Comparison of ENCODE assay signal across 20 cellular contexts in the genomic region with DNA sequence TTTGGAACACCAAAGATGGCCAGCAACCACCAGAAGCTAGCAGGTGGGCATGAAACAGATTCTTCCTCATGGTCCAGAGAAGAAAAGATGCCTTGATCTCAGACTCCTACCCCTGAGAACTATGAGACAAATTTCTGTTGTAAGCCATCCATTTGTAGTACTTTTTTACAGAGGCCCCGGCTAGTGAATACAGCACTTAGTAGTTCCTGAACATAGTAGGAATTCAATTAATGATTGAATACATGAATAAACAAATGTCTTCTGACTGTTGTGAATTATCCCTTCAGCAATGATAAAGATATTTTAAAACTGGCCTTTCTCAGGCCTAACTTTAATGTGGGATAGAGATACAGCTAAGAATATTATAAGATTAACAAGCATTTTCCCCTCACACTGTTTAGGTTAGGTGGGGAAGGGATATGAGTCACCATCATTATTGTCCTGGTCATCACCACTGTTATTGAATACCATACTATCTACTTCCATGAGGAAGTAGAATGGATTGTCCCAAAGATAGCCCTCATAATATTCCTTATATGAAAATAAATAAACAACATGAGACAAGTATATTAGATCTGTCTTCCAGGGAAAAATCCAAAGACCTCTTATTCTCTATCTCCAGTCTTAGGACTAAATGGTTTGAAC. TPM values are rescaled to one million over a fixed set of nuclear protein-coding genes. Genes with fewer than 3 reads are reported as not detected.
DNase-seq lines count a peak whose midpoint lies in the region; ATAC-seq, FAIRE-seq and TF ChIP-seq lines count a peak whose summit lies in the region.
"Had no signal": no experiment of that assay in that cellular context is flagged by ENCODE, and none has a peak within 500 bp of the region (broad histone marks: within the 10 kb centered on the region; RNA-seq: fewer than 3 reads in every experiment).

No MANE protein-coding gene starts in this region.

- H3K36me3 ChIP-seq in endothelial cell of umbilical vein (ENCODE audit: control insufficient read depth in 2 of 2, extremely low read depth in 1 of 2, insufficient read depth in 2 of 2, low read length in 2 of 2): no peaks in the 10 kb centered on the region
- no peaks in the 10 kb centered on the region for H3K36me3 ChIP-seq in osteoblast (ENCODE audit: insufficient read depth, low read length)
- H3K36me3 ChIP-seq: BLaER1 treated with 17β-estradiol and CSF1 and Interleukin-3, amounts not matched to agents 10 nM and 100 nM; esophagus muscularis mucosa; left lung; ovary had no signal

- H3K27ac ChIP-seq in endothelial cell of umbilical vein (ENCODE audit: insufficient read depth, low read depth, low read length) (peak overlapping the region; percentile 21), osteoblast (ENCODE audit: low read depth, low read length) (no peak overlapping the region)
- H3K27ac ChIP-seq: BLaER1 treated with 17β-estradiol and CSF1 and Interleukin-3, amounts not matched to agents 10 nM and 100 nM; esophagus muscularis mucosa; left lung; ovary had no signal

- no TSS peak for BruUV-seq in endothelial cell of umbilical vein (replicated peaks; lab: Mats Ljungman, UMichigan)

- H3K4me3 Mint-ChIP-seq in nephron progenitor cell: no peak overlapping the region
- H3K4me3 Mint-ChIP-seq: T-helper 2 cell treated with Interferon-gamma antibody and Interleukin-4, amounts not matched to agents 5 μg/mL and 100 μg/mL, for 36 hours had no signal

- no peak overlapping the region for H3K27ac Mint-ChIP-seq in nephron progenitor cell
- H3K27ac Mint-ChIP-seq: T-helper 2 cell treated with Interferon-gamma antibody and Interleukin-4, amounts not matched to agents 5 μg/mL and 100 μg/mL, for 36 hours had no signal

- no peaks in the 10 kb centered on the region for H3K27me3 Mint-ChIP-seq in nephron progenitor cell (ENCODE audit: low read depth, poor library complexity)

- no peak for FAIRE-seq in endothelial cell of umbilical vein (lab: Jason Lieb, UNC)
- no peak for FAIRE-seq in RCC 7860 (lab: Jason Lieb, UNC)

- H3K36me3 Mint-ChIP-seq in nephron progenitor cell (ENCODE audit: low read depth): no peaks in the 10 kb centered on the region

- dilution Hi-C loops in endothelial cell of umbilical vein (cut with MboI; ENCODE audit: extremely low pct_ligation_motif_present, low sequenced_read_pairs): no loop called here

- CTCF ChIA-PET in endothelial cell of umbilical vein (lab: Charles Lee): no interaction called here

- H3K4me1 ChIP-seq in endothelial cell of umbilical vein (ENCODE audit: control insufficient read depth, extremely low read depth, insufficient read depth, low read length): peaks cover 13% of the 10 kb centered on the region
- H3K4me1 ChIP-seq in osteoblast (ENCODE audit: insufficient read depth, low read length): peaks cover 12% of the 10 kb centered on the region
- H3K4me1 ChIP-seq: BLaER1 treated with 17β-estradiol and CSF1 and Interleukin-3, amounts not matched to agents 10 nM and 100 nM; esophagus muscularis mucosa; left lung had no signal

- DNase-seq in EL (peak; percentile 62), LHCN-M2 (ENCODE audit: low read depth) (peak; percentile 59), endothelial cell of umbilical vein (ENCODE audit: low read depth, low spot score) (peak; percentile 75), osteoblast (ENCODE audit: insufficient read length, low spot score, missing footprints) (no peak), RCC 7860 (ENCODE audit: low spot score) (no peak), nephron progenitor cell (no peak), COR-L47 (lab: John Stamatoyannopoulos, UW) (no peak)
- DNase-seq: activated CD4-positive, alpha-beta T cell treated with anti-CD3 and anti-CD28 coated beads for 1 hour; activated naive CD4-positive, alpha-beta T cell treated with Interleukin-2 at 50 U/mL for 16 hours; DMS79; left lung; NCI-H146; NCI-H2227 treated with DMSO at 0.1 percent for 48 hours; ovary; SHP77; stimulated activated CD4-positive, alpha-beta T cell treated with anti-CD3 and anti-CD28 coated beads, Interleukin-4, amount 100 ng/mL, for 4 hours had no signal

- no peaks in the 10 kb centered on the region for H3K9me1 ChIP-seq in endothelial cell of umbilical vein (replicated peaks; ENCODE audit: control insufficient read depth, extremely low read depth, insufficient read depth, low read length)

- POLR2A ChIA-PET in endothelial cell of umbilical vein (lab: Charles Lee): no interaction called here

- no peak overlapping the region for H2AFZ ChIP-seq in endothelial cell of umbilical vein (ENCODE audit: low read depth, low read length)
- peak overlapping the region; percentile 23 for H2AFZ ChIP-seq in osteoblast (ENCODE audit: low read length)

- H3K79me2 ChIP-seq in endothelial cell of umbilical vein (ENCODE audit: control insufficient read depth, insufficient read depth, low read length) (no peaks in the 10 kb centered on the region), osteoblast (ENCODE audit: insufficient read depth, low read length) (no peaks in the 10 kb centered on the region)

- H3K4me2 ChIP-seq in endothelial cell of umbilical vein (ENCODE audit: insufficient read depth, low read length) (peak overlapping the region; percentile 17), osteoblast (ENCODE audit: insufficient read depth, low read length) (no peak overlapping the region)
- H3K4me2 ChIP-seq: BLaER1 treated with 17β-estradiol and CSF1 and Interleukin-3, amounts not matched to agents 10 nM and 100 nM had no signal

- intact Hi-C loops in endothelial cell of umbilical vein (cut with micrococcal nuclease): no loop called here

- H3K27me3 ChIP-seq in endothelial cell of umbilical vein (ENCODE audit: control insufficient read depth in 2 of 2, insufficient read depth in 2 of 2, low read length in 2 of 2) (no peaks in the 10 kb centered on the region), osteoblast (ENCODE audit: insufficient read depth, low read length) (no peaks in the 10 kb centered on the region)
- H3K27me3 ChIP-seq: BLaER1 treated with 17β-estradiol and CSF1 and Interleukin-3, amounts not matched to agents 10 nM and 100 nM; esophagus muscularis mucosa; left lung; ovary had no signal

- H3K9me3 Mint-ChIP-seq in nephron progenitor cell: peaks cover 10% of the 10 kb centered on the region
- H3K9me3 Mint-ChIP-seq: T-helper 2 cell treated with Interferon-gamma antibody and Interleukin-4, amounts not matched to agents 5 μg/mL and 100 μg/mL, for 36 hours had no signal

- TF ChIP-seq CTCF in endothelial cell of umbilical vein (IDR thresholded peaks at IDR 0.05; ENCODE audit: extremely low read depth in 1 of 2, insufficient read depth in 1 of 2, low read depth in 1 of 2, low read length in 2 of 2) (no peak), osteoblast (IDR thresholded peaks at IDR 0.05; ENCODE audit: extremely low read depth, low read depth, low read length) (no peak), nephron progenitor cell (IDR thresholded peaks at IDR 0.05) (no peak)

- no peak for ATAC-seq in GM19035 (IDR thresholded peaks at IDR 0.05; ENCODE audit: unreplicated experiment)
- ATAC-seq: left lung had no signal

- H3K4me3 ChIP-seq in endothelial cell of umbilical vein (replicated peaks in 1 of 3; ENCODE audit: insufficient read depth in 1 of 3, low read depth in 1 of 3, low read length in 3 of 3) (no peak overlapping the region), osteoblast (ENCODE audit: insufficient read depth, low read length) (no peak overlapping the region)
- H3K4me3 ChIP-seq: BLaER1 treated with 17β-estradiol and CSF1 and Interleukin-3, amounts not matched to agents 10 nM and 100 nM; esophagus muscularis mucosa; left lung; ovary had no signal

- H3K4me1 Mint-ChIP-seq in nephron progenitor cell: peaks cover 10% of the 10 kb centered on the region

- no peaks in the 10 kb centered on the region for H3K9me3 ChIP-seq in endothelial cell of umbilical vein (replicated peaks; ENCODE audit: control insufficient read depth, insufficient read depth, low read length)
- no peaks in the 10 kb centered on the region for H3K9me3 ChIP-seq in osteoblast (ENCODE audit: low read depth, low read length)
- H3K9me3 ChIP-seq: esophagus muscularis mucosa, left lung, ovary had no signal

- no peaks in the 10 kb centered on the region for H4K20me1 ChIP-seq in endothelial cell of umbilical vein (replicated peaks; ENCODE audit: control insufficient read depth, extremely low read depth, insufficient read depth, low read length)
- H4K20me1 ChIP-seq in osteoblast (ENCODE audit: insufficient read depth, low read length): no peaks in the 10 kb centered on the region
- H4K20me1 ChIP-seq: BLaER1 treated with 17β-estradiol and CSF1 and Interleukin-3, amounts not matched to agents 10 nM and 100 nM had no signal

- no peak for TF ChIP-seq POLR2A in endothelial cell of umbilical vein (IDR thresholded peaks at IDR 0.05; ENCODE audit: low read depth, low read length)

- no peak overlapping the region for H3K9ac ChIP-seq in endothelial cell of umbilical vein (replicated peaks; ENCODE audit: extremely low read depth, insufficient read depth, low read length)
- H3K9ac ChIP-seq: BLaER1 treated with 17β-estradiol and CSF1 and Interleukin-3, amounts not matched to agents 10 nM and 100 nM had no signal

TF ChIP-seq in endothelial cell of umbilical vein, 7 proteins besides CTCF, POLR2A, EP300 and RAD21 (continues in another document):
- peak; percentile 87 for TF ChIP-seq FOS (IDR thresholded peaks at IDR 0.05; ENCODE audit: borderline replicate concordance, insufficient read depth, low read length)
- TF ChIP-seq JUN (IDR thresholded peaks at IDR 0.05; ENCODE audit: borderline replicate concordance, insufficient read depth, insufficient read length, low read depth): peak; percentile 77
- TF ChIP-seq POLR2AphosphoS5 (IDR thresholded peaks at IDR 0.05; ENCODE audit: insufficient read depth, low read depth, low read length): peak; percentile 23
- no peak for TF ChIP-seq EZH2 (IDR thresholded peaks at IDR 0.05; ENCODE audit: borderline replicate concordance, low read depth, low read length, severe bottlenecking)
- TF ChIP-seq, protein P1, sequence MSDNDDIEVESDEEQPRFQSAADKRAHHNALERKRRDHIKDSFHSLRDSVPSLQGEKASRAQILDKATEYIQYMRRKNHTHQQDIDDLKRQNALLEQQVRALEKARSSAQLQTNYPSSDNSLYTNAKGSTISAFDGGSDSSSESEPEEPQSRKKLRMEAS (IDR thresholded peaks at IDR 0.05; ENCODE audit: insufficient read depth, insufficient read length): no peak
- no peak for TF ChIP-seq MYC (IDR thresholded peaks at IDR 0.05; ENCODE audit: low read depth, low read length)

RNA-seq across cellular contexts. Expression of a gene that starts 51.4 kb away (rescaled TPM):
- 0.29 TPM in 1 of 2 replicates, not detected in the other for total RNA-seq in LHCN-M2 (2014; rRNA removed)
- 0.05 TPM for polyA plus RNA-seq in LHCN-M2 (2012)
- not detected in 2 replicates for total RNA-seq in endothelial cell of umbilical vein
- 0.11 TPM in 1 of 2 replicates, not detected in the other for polyA plus RNA-seq in endothelial cell of umbilical vein
- not detected in 2 replicates for polyA plus RNA-seq in endothelial cell of umbilical vein (2011; cell fraction: cytosol; rRNA removed)
- 0.05 and 0.27 TPM in 2 replicates for polyA plus RNA-seq in endothelial cell of umbilical vein (2011; cell fraction: nucleus; rRNA removed)
- polyA plus RNA-seq in endothelial cell of umbilical vein (2012): not detected in 2 replicates
- polyA minus RNA-seq in endothelial cell of umbilical vein: not detected in 2 replicates
- not detected for polyA minus RNA-seq in endothelial cell of umbilical vein (2011; cell fraction: cytosol; rRNA and poly(A)+ RNA removed)
- 0.10 TPM in 1 of 2 replicates, not detected in the other for polyA minus RNA-seq in endothelial cell of umbilical vein (2011; cell fraction: nucleus; rRNA and poly(A)+ RNA removed)
- total RNA-seq in osteoblast: 0.29 and 0.36 TPM in 2 replicates

Comparison
In these comparisons a context has a peak if more than half of its experiments do, and no peak if none do; other contexts are left out.
1. DNase-seq: peak in EL (single experiment), LHCN-M2 (single experiment) and endothelial cell of umbilical vein (single experiment); none in osteoblast (single experiment), RCC 7860 (single experiment), nephron progenitor cell (single experiment) and COR-L47 (single experiment).